Comparison of ENCODE assay signal across 16 cellular contexts in the genomic region with DNA sequence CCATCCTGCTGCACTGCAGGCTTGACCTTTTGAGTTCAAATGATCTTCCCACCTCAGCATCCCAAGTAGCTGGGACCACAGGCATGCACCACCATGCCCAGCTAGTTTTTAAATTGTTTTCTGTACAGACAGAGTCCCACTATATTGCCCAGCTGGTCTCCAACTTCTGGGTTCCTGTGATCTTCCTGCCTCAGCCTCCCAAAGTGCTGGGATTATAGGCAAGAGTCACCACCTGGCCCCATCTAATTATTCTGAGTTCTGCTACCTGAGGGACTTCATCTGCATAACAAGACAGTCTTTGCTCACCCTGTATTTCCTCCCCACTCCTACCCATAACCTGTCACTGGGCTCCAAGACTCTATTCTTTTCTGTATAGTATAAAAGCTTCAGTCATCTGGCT. TPM values are rescaled to one million over a fixed set of nuclear protein-coding genes. Genes with fewer than 3 reads are reported as not detected.
DNase-seq lines count a peak whose midpoint lies in the region; ATAC-seq and TF ChIP-seq lines count a peak whose summit lies in the region.
"Had no signal": no experiment of that assay in that cellular context is flagged by ENCODE, and none has a peak within 500 bp of the region (broad histone marks: within the 10 kb centered on the region; RNA-seq: fewer than 3 reads in every experiment).

No MANE protein-coding gene starts in this region.

- H2AFZ ChIP-seq in trophoblast cell (ENCODE audit: insufficient read depth, low read length, poor library complexity), result no peak overlapping the region

- H3K27me3 Mint-ChIP-seq in activated naive CD8-positive, alpha-beta T cell, result no peaks in the 10 kb centered on the region
- H3K27me3 Mint-ChIP-seq in activated naive CD8-positive, alpha-beta T cell treated with anti-CD3 and anti-CD28 coated beads for 36 hours, result no peaks in the 10 kb centered on the region
- no peaks in the 10 kb centered on the region for H3K27me3 Mint-ChIP-seq in WTC11 (ENCODE audit: low read depth)
- H3K27me3 Mint-ChIP-seq: B cell; CD4-positive, alpha-beta T cell had no signal

- H3K4me3 Mint-ChIP-seq in activated naive CD8-positive, alpha-beta T cell, result no peak overlapping the region
- H3K4me3 Mint-ChIP-seq in activated naive CD8-positive, alpha-beta T cell treated with anti-CD3 and anti-CD28 coated beads for 36 hours, result no peak overlapping the region
- H3K4me3 Mint-ChIP-seq in WTC11, result no peak overlapping the region
- H3K4me3 Mint-ChIP-seq: B cell; CD4-positive, alpha-beta T cell had no signal

- H3K4me1 Mint-ChIP-seq in activated naive CD8-positive, alpha-beta T cell (ENCODE audit: low read depth), result peaks cover 8% of the 10 kb centered on the region
- no peaks in the 10 kb centered on the region for H3K4me1 Mint-ChIP-seq in activated naive CD8-positive, alpha-beta T cell treated with anti-CD3 and anti-CD28 coated beads for 36 hours
- peaks cover 39% of the 10 kb centered on the region for H3K4me1 Mint-ChIP-seq in WTC11

- H4K91ac ChIP-seq in trophoblast cell (ENCODE audit: low read depth, low read length), result peak overlapping the region; percentile 4

- no peak for DNase-seq in activated naive CD8-positive, alpha-beta T cell treated with anti-CD3 and anti-CD28 coated beads for 36 hours
- DNase-seq in WTC11 (ENCODE audit: low spot score) (no peak), trophoblast cell (no peak), gastrocnemius medialis (no peak), RWPE1 (ENCODE audit: low spot score) (no peak)
- DNase-seq: Calu3; CD4-positive, alpha-beta T cell; NCI-H1436; NCI-H2029 treated with DMSO at 0.1 percent for 48 hours; NCI-H510A treated with DMSO at 0.1 percent for 48 hours had no signal

- no peak overlapping the region for H3K9ac ChIP-seq in iPS-20b (ENCODE audit: low read depth, low read length)
- H3K9ac ChIP-seq in trophoblast cell (ENCODE audit: low read length), result no peak overlapping the region

- peak overlapping the region; percentile 76 for H4K8ac ChIP-seq in trophoblast cell (ENCODE audit: low read depth, low read length)

- peak overlapping the region; percentile 56 for H3K18ac ChIP-seq in trophoblast cell (ENCODE audit: low read length)

- no peak for TF ChIP-seq CTCF in WTC11 (IDR thresholded peaks at IDR 0.05)
- TF ChIP-seq CTCF in gastrocnemius medialis (IDR thresholded peaks at IDR 0.05 in 4 of 5, conservative IDR thresholded peaks at IDR 0.05 in 1 of 5), result no peak
- no peak for TF ChIP-seq CTCF in RWPE1 (conservative IDR thresholded peaks at IDR 0.05; ENCODE audit: low read depth)

- no peaks in the 10 kb centered on the region for H3K9me3 ChIP-seq in iPS-20b (ENCODE audit: insufficient read depth, low read depth, low read length)
- H3K9me3 ChIP-seq in trophoblast cell (ENCODE audit: insufficient read depth, low read depth, low read length), result no peaks in the 10 kb centered on the region
- H3K9me3 ChIP-seq in gastrocnemius medialis, result no peaks in the 10 kb centered on the region

- H3K27ac ChIP-seq in iPS-20b (ENCODE audit: low read length) (peak overlapping the region; percentile 23), trophoblast cell (ENCODE audit: low read depth, low read length) (peak overlapping the region; percentile 88), gastrocnemius medialis (no peak overlapping the region), RWPE1 (no peak overlapping the region)
- H3K27ac ChIP-seq: 22Rv1 had no signal

- H3K4me2 ChIP-seq in trophoblast cell (ENCODE audit: low read length), result peak overlapping the region; percentile 38

- H3K79me1 ChIP-seq in trophoblast cell (ENCODE audit: low read length), result peaks cover 11% of the 10 kb centered on the region

- H3K9me3 Mint-ChIP-seq in activated naive CD8-positive, alpha-beta T cell (ENCODE audit: low read depth), result no peaks in the 10 kb centered on the region
- H3K9me3 Mint-ChIP-seq in activated naive CD8-positive, alpha-beta T cell treated with anti-CD3 and anti-CD28 coated beads for 36 hours, result no peaks in the 10 kb centered on the region
- peaks cover 8% of the 10 kb centered on the region for H3K9me3 Mint-ChIP-seq in WTC11
- H3K9me3 Mint-ChIP-seq: CD4-positive, alpha-beta T cell had no signal

- no peak for TF ChIP-seq POLR2A in gastrocnemius medialis (IDR thresholded peaks at IDR 0.05)

- intact Hi-C loops in gastrocnemius medialis (cut with DNase I; ENCODE audit: low total_unique reads), result no loop called here

- H4K12ac ChIP-seq in trophoblast cell (ENCODE audit: low read depth, low read length), result no peak overlapping the region

- ATAC-seq in WTC11 (peak; percentile 90), gastrocnemius medialis (no peak), HG02798 (IDR thresholded peaks at IDR 0.05; ENCODE audit: poor library complexity, unreplicated experiment) (no peak)
- ATAC-seq: Right ventricle myocardium inferior had no signal

- H3K27me3 ChIP-seq in iPS-20b (ENCODE audit: insufficient read depth, low read length), result no peaks in the 10 kb centered on the region
- H3K27me3 ChIP-seq in trophoblast cell (ENCODE audit: insufficient read depth, low read length), result no peaks in the 10 kb centered on the region
- H3K27me3 ChIP-seq in gastrocnemius medialis, result no peaks in the 10 kb centered on the region

- H3K36me3 ChIP-seq in iPS-20b (ENCODE audit: insufficient read depth, low read depth, low read length) (no peaks in the 10 kb centered on the region), trophoblast cell (ENCODE audit: control insufficient read depth in 1 of 2, insufficient read depth in 2 of 2, low read length in 2 of 2) (no peaks in the 10 kb centered on the region), gastrocnemius medialis (no peaks in the 10 kb centered on the region)

- peaks cover 15% of the 10 kb centered on the region for H3K4me1 ChIP-seq in iPS-20b (ENCODE audit: insufficient read depth, low read length)
- H3K4me1 ChIP-seq in trophoblast cell (ENCODE audit: control insufficient read depth in 1 of 2, insufficient read depth in 2 of 2, low read length in 2 of 2), result peaks cover 3 to 20% of the 10 kb centered on the region in 2 experiments
- no peaks in the 10 kb centered on the region for H3K4me1 ChIP-seq in gastrocnemius medialis

- POLR2A ChIA-PET in WTC11 (lab: Charles Lee), result no interaction called here
- POLR2A ChIA-PET in RWPE1 (lab: Yijun Ruan, JAX; ENCODE audit: low non-redundant PET), result no interaction called here

- H3K4me3 ChIP-seq in iPS-20b (ENCODE audit: low read length) (no peak overlapping the region), trophoblast cell (ENCODE audit: low read depth, low read length) (no peak overlapping the region), gastrocnemius medialis (no peak overlapping the region)

- peak overlapping the region; percentile 18 for H2BK120ac ChIP-seq in trophoblast cell (ENCODE audit: insufficient read depth, low read length, poor library complexity)

- no peaks in the 10 kb centered on the region for H3K79me2 ChIP-seq in trophoblast cell (ENCODE audit: control insufficient read depth, insufficient read depth, low read length, poor library complexity)

- H3K36me3 Mint-ChIP-seq in activated naive CD8-positive, alpha-beta T cell, result no peaks in the 10 kb centered on the region
- H3K36me3 Mint-ChIP-seq in activated naive CD8-positive, alpha-beta T cell treated with anti-CD3 and anti-CD28 coated beads for 36 hours, result no peaks in the 10 kb centered on the region
- H3K36me3 Mint-ChIP-seq in WTC11, result 0 out of 2 replicates have a peak, but pooled peaks cover 4% of the 10 kb centered on the region

- no peak overlapping the region for H2AK5ac ChIP-seq in trophoblast cell (ENCODE audit: low read length)

- H3K23ac ChIP-seq in trophoblast cell (ENCODE audit: low read length), result no peak overlapping the region

- H2BK12ac ChIP-seq in trophoblast cell (ENCODE audit: low read length), result peak overlapping the region; percentile 95

- peak overlapping the region; percentile 5 for H3K27ac Mint-ChIP-seq in activated naive CD8-positive, alpha-beta T cell
- no peak overlapping the region for H3K27ac Mint-ChIP-seq in activated naive CD8-positive, alpha-beta T cell treated with anti-CD3 and anti-CD28 coated beads for 36 hours
- no peak overlapping the region; the same call in 1 of the 2 replicates for H3K27ac Mint-ChIP-seq in WTC11
- H3K27ac Mint-ChIP-seq: B cell; CD4-positive, alpha-beta T cell had no signal

- peak overlapping the region; percentile 66 for H2BK5ac ChIP-seq in trophoblast cell (ENCODE audit: low read depth, low read length, poor library complexity)

- no peak overlapping the region for H3K14ac ChIP-seq in trophoblast cell (ENCODE audit: low read length)

- in situ Hi-C loops in gastrocnemius medialis (cut with MboI; ENCODE audit: low sequenced_read_pairs in 4 of 4), result loop anchor here in 3 of 4 donors (25.0 kb wide), 2 partner anchors 439 to 536 kb away; no protein-coding TSS in a partner anchor

- CTCF ChIA-PET in WTC11 (lab: Charles Lee), result no interaction called here
- CTCF ChIA-PET in RWPE1 (lab: Yijun Ruan, JAX), result no interaction called here

- no peak overlapping the region for H3K4ac ChIP-seq in trophoblast cell (ENCODE audit: low read depth, low read length)

TF ChIP-seq in WTC11, 78 proteins besides CTCF, POLR2A, EP300 and RAD21:
- peak; percentile 64; the same call in 1 of the 2 replicates for TF ChIP-seq ZNF121 (CRISPR knock-in tag; IDR thresholded peaks at IDR 0.05)
- no peak for TF ChIP-seq USF2 (CRISPR knock-in tag; IDR thresholded peaks at IDR 0.05)
TF ChIP-seq in WTC11: peak in this region for 1.

RNA-seq across cellular contexts. Expression of gene CEMIP2, which starts 54.6 kb away (rescaled TPM):
- 10 to 100 TPM; 69.0 to 71.2 TPM for total RNA-seq in activated naive CD8-positive, alpha-beta T cell treated with anti-CD3 and anti-CD28 coated beads for 36 hours
- total RNA-seq in WTC11 (2021), result 40.5 to 43.2 TPM (median 40.6 TPM) in 3 replicates
- 162 and 163 TPM in 2 replicates for polyA plus RNA-seq in trophoblast cell (2013)
- total RNA-seq in gastrocnemius medialis, result 10 to 100 TPM; 10.6 to 29.9 (median 14.7) TPM

Comparison
In these comparisons a context has a peak if more than half of its experiments do, and no peak if none do; other contexts are left out.
1. H3K27ac ChIP-seq: peak in iPS-20b (single experiment) and trophoblast cell (single experiment); none in gastrocnemius medialis (0 of 4) and RWPE1 (single experiment).